Comparison of ENCODE assay signal across 8 cellular contexts in the genomic region with DNA sequence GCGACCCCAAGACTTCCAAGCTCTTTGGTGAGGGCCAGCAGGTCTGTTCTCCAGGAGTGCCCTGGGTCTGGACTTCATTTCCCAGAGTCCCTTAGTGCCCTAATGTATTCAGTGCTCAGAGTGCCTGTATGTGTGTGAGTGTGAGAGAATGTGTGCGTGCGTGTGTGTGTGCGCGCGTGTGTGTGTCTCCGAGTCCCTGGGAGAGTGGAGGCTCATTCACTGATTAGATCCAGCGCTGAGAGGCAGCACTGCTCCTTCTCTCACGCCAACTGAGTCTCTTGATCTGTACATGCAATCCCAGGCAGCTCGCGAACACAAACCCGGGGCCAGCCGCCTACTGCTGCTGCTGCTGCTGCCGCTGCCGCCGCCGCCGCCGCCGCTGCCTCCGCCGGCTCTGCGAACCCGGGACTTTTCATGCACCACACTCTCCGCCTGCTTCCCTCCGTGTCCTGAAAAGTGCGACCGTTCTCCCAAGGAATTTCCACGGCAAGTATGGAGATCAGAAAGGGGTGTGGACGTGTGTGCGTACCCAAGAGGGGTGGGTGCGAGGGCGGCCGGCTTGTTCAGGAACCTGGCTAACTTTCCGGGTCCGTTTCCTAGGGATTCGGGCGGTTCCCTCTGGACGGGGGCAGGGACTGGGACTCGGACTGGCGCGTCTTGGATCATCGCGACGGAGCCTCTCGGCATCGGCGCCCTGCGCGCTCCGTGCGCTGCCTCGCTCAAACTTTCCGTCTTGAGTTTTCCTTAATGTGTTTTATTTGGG. TPM values are rescaled to one million over a fixed set of nuclear protein-coding genes. Genes with fewer than 3 reads are reported as not detected.
DNase-seq lines count a peak whose midpoint lies in the region; ATAC-seq and TF ChIP-seq lines count a peak whose summit lies in the region.

A gene (plus strand): TSS at position 215 of the 763 bp plus-strand sequence.

- H3K9me2 ChIP-seq in GM23338 (ENCODE audit: insufficient read depth): no peaks in the 10 kb centered on the region

- H3K9me3 ChIP-seq in thoracic aorta: no peaks in the 10 kb centered on the region

- H3K9me3 Mint-ChIP-seq in GM23338: no peaks in the 10 kb centered on the region

- peaks cover 12% of the 10 kb centered on the region; the same call in 1 of the 2 replicates for H3F3A ChIP-seq in GM23338 (replicated peaks; ENCODE audit: low read depth)

- peaks cover 23% of the 10 kb centered on the region for H3K4me1 ChIP-seq in GM23338 (ENCODE audit: insufficient read depth)
- peaks cover 22 to 31% of the 10 kb centered on the region in 2 donors for H3K4me1 ChIP-seq in thoracic aorta (ENCODE audit: control insufficient read depth in 1 of 2, low read depth in 2 of 2)

- 0 out of 2 replicates have a peak within 1 kb of the TSS, but pooled peaks have one; percentile 7 for H3K27ac ChIP-seq in GM23338 (ENCODE audit: low read depth)
- no peak within 1 kb of the TSS for H3K27ac ChIP-seq in thoracic aorta

- peaks cover 21% of the 10 kb centered on the region for H3K27me3 Mint-ChIP-seq in GM23338 (ENCODE audit: insufficient read depth, low read depth, poor library complexity)

- H3K4me2 ChIP-seq in GM23338: peak within 1 kb of the TSS; percentile 84

- H3K27me3 ChIP-seq in GM23338 (ENCODE audit: insufficient read depth) (peaks cover 41% of the 10 kb centered on the region), thoracic aorta (replicated peaks; ENCODE audit: insufficient read depth) (peaks cover 28% of the 10 kb centered on the region)

- DNase-seq in A172 (ENCODE audit: low spot score): peak; percentile 58
- DNase-seq in GM23338 (ENCODE audit: low spot score): peak; percentile 93
- peak; percentile 76 for DNase-seq in NCI-H748 (lab: John Stamatoyannopoulos, UW; ENCODE audit: unreplicated experiment)
- peak; percentile 52 to 59 for DNase-seq in activated T-cell treated with anti-CD3 and anti-CD28 coated beads, Interleukin-2, amount 50 U/mL, for 48 hours
- DNase-seq in fibroblast of the aortic adventitia (ENCODE audit: low read depth): peak; percentile 71
- peak; percentile 71 for DNase-seq in myocyte (ENCODE audit: low read depth)
- no peak for DNase-seq in thoracic aorta (ENCODE audit: low spot score)

- H3K4me3 ChIP-seq in GM23338 (peak within 1 kb of the TSS; percentile 98), fibroblast of the aortic adventitia (ENCODE audit: low read depth, low read length) (peak within 1 kb of the TSS; percentile 59), thoracic aorta (peak within 1 kb of the TSS; percentile 73)

- H3K4me1 Mint-ChIP-seq in GM23338: no peaks in the 10 kb centered on the region; the same call in 1 of the 3 replicates

- H3K4me3 Mint-ChIP-seq in GM23338: peak within 1 kb of the TSS; percentile 95

- peak within 1 kb of the TSS; percentile 52 for H2AFZ ChIP-seq in GM23338

- peak within 1 kb of the TSS; percentile 83 for H3K27ac Mint-ChIP-seq in GM23338

- no peaks in the 10 kb centered on the region for H3K36me3 ChIP-seq in GM23338 (ENCODE audit: insufficient read depth)
- no peaks in the 10 kb centered on the region for H3K36me3 ChIP-seq in thoracic aorta

- H3K36me3 Mint-ChIP-seq in GM23338 (ENCODE audit: low read depth): no peaks in the 10 kb centered on the region; the same call in 2 of the 3 replicates

- TF ChIP-seq CTCF in GM23338 (conservative IDR thresholded peaks at IDR 0.05; ENCODE audit: low read depth in 2 of 2): no peak
- no peak for TF ChIP-seq CTCF in fibroblast of the aortic adventitia (IDR thresholded peaks at IDR 0.05; ENCODE audit: insufficient read depth, low read length)
- no peak for TF ChIP-seq CTCF in thoracic aorta (IDR thresholded peaks at IDR 0.05)

- H3K79me2 ChIP-seq in GM23338 (replicated peaks; ENCODE audit: insufficient read depth): peaks cover 26% of the 10 kb centered on the region

- peak; percentile 64 for ATAC-seq in GM23338
- ATAC-seq in thoracic aorta (ENCODE audit: insufficient number of reproducible peaks, low FRiP score, low read depth): peak; percentile 53
- ATAC-seq in HG02840 (IDR thresholded peaks at IDR 0.05; ENCODE audit: low FRiP score, unreplicated experiment): no peak

- peaks cover 12% of the 10 kb centered on the region for H4K20me1 ChIP-seq in GM23338 (replicated peaks; ENCODE audit: insufficient read depth)

TF ChIP-seq in GM23338, 12 proteins besides CTCF, POLR2A, EP300 and RAD21 (continues in another document):
- TF ChIP-seq ZNF114 (CRISPR knock-in tag; IDR thresholded peaks at IDR 0.05) (no peak), STAT1 (IDR thresholded peaks at IDR 0.05; ENCODE audit: unreplicated experiment) (no peak), EZH2 (IDR thresholded peaks at IDR 0.05; ENCODE audit: low read depth, unreplicated experiment) (peak; percentile 38), JUNB (IDR thresholded peaks at IDR 0.05; ENCODE audit: unreplicated experiment) (no peak), ZNF331 (CRISPR knock-in tag; IDR thresholded peaks at IDR 0.05; ENCODE audit: low read depth) (no peak), NANOG (IDR thresholded peaks at IDR 0.05; ENCODE audit: borderline replicate concordance) (no peak), CREB1 (CRISPR knock-in tag; IDR thresholded peaks at IDR 0.05; ENCODE audit: low read depth) (0 out of 2 replicates have a peak, but pooled peaks have one; percentile 59), POLR2AphosphoS5 (IDR thresholded peaks at IDR 0.05; ENCODE audit: low read depth) (peak; percentile 72)
- TF ChIP-seq, protein P1, sequence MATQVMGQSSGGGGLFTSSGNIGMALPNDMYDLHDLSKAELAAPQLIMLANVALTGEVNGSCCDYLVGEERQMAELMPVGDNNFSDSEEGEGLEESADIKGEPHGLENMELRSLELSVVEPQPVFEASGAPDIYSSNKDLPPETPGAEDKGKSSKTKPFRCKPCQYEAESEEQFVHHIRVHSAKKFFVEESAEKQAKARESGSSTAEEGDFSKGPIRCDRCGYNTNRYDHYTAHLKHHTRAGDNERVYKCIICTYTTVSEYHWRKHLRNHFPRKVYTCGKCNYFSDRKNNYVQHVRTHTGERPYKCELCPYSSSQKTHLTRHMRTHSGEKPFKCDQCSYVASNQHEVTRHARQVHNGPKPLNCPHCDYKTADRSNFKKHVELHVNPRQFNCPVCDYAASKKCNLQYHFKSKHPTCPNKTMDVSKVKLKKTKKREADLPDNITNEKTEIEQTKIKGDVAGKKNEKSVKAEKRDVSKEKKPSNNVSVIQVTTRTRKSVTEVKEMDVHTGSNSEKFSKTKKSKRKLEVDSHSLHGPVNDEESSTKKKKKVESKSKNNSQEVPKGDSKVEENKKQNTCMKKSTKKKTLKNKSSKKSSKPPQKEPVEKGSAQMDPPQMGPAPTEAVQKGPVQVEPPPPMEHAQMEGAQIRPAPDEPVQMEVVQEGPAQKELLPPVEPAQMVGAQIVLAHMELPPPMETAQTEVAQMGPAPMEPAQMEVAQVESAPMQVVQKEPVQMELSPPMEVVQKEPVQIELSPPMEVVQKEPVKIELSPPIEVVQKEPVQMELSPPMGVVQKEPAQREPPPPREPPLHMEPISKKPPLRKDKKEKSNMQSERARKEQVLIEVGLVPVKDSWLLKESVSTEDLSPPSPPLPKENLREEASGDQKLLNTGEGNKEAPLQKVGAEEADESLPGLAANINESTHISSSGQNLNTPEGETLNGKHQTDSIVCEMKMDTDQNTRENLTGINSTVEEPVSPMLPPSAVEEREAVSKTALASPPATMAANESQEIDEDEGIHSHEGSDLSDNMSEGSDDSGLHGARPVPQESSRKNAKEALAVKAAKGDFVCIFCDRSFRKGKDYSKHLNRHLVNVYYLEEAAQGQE (IDR thresholded peaks at IDR 0.05; ENCODE audit: unreplicated experiment): no peak
- TF ChIP-seq, protein P2, sequence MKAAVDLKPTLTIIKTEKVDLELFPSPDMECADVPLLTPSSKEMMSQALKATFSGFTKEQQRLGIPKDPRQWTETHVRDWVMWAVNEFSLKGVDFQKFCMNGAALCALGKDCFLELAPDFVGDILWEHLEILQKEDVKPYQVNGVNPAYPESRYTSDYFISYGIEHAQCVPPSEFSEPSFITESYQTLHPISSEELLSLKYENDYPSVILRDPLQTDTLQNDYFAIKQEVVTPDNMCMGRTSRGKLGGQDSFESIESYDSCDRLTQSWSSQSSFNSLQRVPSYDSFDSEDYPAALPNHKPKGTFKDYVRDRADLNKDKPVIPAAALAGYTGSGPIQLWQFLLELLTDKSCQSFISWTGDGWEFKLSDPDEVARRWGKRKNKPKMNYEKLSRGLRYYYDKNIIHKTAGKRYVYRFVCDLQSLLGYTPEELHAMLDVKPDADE (IDR thresholded peaks at IDR 0.05): peak; percentile 35; the same call in 1 of the 2 replicates

RNA-seq across cellular contexts. Expression of the gene that starts here (rescaled TPM):
- total RNA-seq in A172 (2014; rRNA removed; shearing (Covaris generic)): 57.4 and 65.2 TPM in 2 replicates
- total RNA-seq in GM23338 (2014; rRNA removed; shearing (Covaris generic)): 141 and 168 TPM in 2 replicates
- 63.6 and 72.8 TPM in 2 replicates for polyA plus RNA-seq in GM23338 (2016; fragmentation: Nextera tagmentation; extraction: Ambion mirVana)
- total RNA-seq in fibroblast of the aortic adventitia (ENCODE audit: low replicate concordance) (39.7 and 51.2 TPM in 2 replicates), myocyte (129 and 153 TPM in 2 replicates), thoracic aorta (100 to 1,000 TPM; 121 to 125 TPM)
- polyA plus RNA-seq in myocyte (2012): 86.6 TPM
